1 cellular context compared by ENCODE assay signal in the genomic region with DNA sequence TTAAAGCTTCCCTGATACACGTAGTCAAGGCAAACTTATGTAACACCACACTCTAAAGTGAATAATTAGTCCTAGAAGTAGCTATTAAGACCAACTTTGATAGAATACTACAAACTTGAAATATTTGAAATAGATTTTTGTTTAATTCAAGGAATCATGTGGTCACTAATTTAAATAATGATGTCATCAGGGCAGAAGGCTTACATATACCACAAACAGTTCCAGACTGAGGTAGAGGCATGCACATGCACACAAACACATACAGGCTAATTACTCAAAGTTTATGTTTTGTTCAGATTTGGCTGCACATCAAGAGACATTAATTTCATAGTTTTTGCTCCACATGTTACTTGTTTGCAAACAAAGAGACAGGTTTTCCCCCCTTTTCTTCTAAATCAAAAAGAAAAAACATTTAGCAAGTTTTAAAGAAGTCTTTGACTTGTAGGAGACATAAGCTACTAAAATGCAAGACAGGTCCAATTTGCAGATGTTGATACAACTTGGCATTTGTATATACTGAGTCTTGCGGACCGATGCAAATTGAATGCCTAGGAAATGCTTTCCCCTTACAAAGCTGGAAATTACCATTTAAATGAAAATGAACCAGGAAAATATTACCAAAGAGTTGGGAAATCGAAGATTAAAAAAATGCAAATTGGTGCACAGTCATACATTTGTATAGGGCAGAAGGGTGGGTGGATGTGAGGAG.
TF ChIP-seq lines count a peak whose summit lies in the region.

No MANE protein-coding gene starts in this region.

TF ChIP-seq in endothelial cell of umbilical vein, 7 proteins besides CTCF, POLR2A, EP300 and RAD21 (continued from another document):
- TF ChIP-seq, protein P1, sequence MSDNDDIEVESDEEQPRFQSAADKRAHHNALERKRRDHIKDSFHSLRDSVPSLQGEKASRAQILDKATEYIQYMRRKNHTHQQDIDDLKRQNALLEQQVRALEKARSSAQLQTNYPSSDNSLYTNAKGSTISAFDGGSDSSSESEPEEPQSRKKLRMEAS (IDR thresholded peaks at IDR 0.05; ENCODE audit: insufficient read depth, insufficient read length): no peak
